ENCODE assay signal across 8 cellular contexts in the genomic region with DNA sequence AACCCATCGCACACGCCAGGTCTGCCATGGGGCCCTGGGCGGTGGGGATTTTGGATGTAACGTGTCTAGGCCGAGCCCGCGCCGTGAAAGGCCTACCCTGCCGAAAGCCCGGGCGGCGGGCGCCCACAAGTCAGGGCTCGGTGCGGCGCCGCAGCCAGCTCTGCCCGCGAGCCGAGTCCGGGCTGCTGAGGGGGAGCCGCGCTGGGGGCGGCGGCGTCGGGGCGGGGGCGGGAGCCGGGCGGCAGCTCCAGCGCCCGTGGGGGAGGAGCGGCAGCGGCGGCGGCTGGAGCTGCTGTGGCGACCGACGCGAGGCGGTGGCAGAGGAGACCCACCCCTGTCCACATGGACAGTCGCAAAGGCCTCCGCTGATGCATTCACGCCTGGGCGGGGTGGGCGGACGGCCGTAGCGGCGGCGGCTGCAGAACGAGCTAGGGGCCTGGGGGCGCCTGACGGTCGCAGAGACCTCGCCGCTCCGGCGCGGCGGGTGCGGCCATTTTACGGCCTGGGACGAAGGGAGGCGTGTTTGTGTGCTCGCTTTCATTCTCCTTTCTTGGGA. TPM values are rescaled to one million over a fixed set of nuclear protein-coding genes. Genes with fewer than 3 reads are reported as not detected.
A peak's percentile ranks its signal among the peaks of the same experiment; 100 is the strongest.
DNase-seq lines count a peak whose midpoint lies in the region; ATAC-seq and TF ChIP-seq lines count a peak whose summit lies in the region.

A gene with protein sequence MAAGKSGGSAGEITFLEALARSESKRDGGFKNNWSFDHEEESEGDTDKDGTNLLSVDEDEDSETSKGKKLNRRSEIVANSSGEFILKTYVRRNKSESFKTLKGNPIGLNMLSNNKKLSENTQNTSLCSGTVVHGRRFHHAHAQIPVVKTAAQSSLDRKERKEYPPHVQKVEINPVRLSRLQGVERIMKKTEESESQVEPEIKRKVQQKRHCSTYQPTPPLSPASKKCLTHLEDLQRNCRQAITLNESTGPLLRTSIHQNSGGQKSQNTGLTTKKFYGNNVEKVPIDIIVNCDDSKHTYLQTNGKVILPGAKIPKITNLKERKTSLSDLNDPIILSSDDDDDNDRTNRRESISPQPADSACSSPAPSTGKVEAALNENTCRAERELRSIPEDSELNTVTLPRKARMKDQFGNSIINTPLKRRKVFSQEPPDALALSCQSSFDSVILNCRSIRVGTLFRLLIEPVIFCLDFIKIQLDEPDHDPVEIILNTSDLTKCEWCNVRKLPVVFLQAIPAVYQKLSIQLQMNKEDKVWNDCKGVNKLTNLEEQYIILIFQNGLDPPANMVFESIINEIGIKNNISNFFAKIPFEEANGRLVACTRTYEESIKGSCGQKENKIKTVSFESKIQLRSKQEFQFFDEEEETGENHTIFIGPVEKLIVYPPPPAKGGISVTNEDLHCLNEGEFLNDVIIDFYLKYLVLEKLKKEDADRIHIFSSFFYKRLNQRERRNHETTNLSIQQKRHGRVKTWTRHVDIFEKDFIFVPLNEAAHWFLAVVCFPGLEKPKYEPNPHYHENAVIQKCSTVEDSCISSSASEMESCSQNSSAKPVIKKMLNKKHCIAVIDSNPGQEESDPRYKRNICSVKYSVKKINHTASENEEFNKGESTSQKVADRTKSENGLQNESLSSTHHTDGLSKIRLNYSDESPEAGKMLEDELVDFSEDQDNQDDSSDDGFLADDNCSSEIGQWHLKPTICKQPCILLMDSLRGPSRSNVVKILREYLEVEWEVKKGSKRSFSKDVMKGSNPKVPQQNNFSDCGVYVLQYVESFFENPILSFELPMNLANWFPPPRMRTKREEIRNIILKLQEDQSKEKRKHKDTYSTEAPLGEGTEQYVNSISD (plus strand): TSS at position 273 of the 556 bp plus-strand sequence. CDS start 645 bp downstream, outside the sequence.

- peaks cover 4% of the 10 kb centered on the region; the same call in 1 of the 2 replicates for H3K36me3 ChIP-seq in HUES6 (ENCODE audit: control insufficient read depth, insufficient read depth, low read length)

- H3K27ac Mint-ChIP-seq in activated T-helper 2 cell treated with anti-CD3 and anti-CD28 coated beads, Interferon-gamma antibody, Interleukin-2, Interleukin-4, amounts not matched to agents 10 μg/mL and 5 μg/mL and 100 μg/mL, durations not matched to agents 14 hours and 24 hours and 36 hours, result peak within 1 kb of the TSS; percentile 99
- peak within 1 kb of the TSS; percentile 89 to 96 for H3K27ac Mint-ChIP-seq in natural killer cell treated with Interleukin-12 subunit alpha and Interleukin-12 subunit beta and Interleukin-15 and Interleukin-18, amount 100 ng/mL, for 72 hours

- no peaks in the 10 kb centered on the region for H3K27me3 ChIP-seq in HUES6 (ENCODE audit: control insufficient read depth, insufficient read depth, low read length)

- intact Hi-C loops in activated T-helper 2 cell treated with anti-CD3 and anti-CD28 coated beads, Interferon-gamma antibody, Interleukin-2, Interleukin-4, amounts not matched to agents 10 μg/mL and 5 μg/mL and 100 μg/mL, durations not matched to agents 14 hours and 24 hours and 36 hours (cut with micrococcal nuclease), result loop anchor here (1.0 to 5.0 kb wide), 3 partner anchors 36 to 358 kb away; a partner anchor contains a TSS

- peak within 1 kb of the TSS; percentile 100 for H3K27ac ChIP-seq in HUES6 (ENCODE audit: low read depth, low read length)
- peak within 1 kb of the TSS; percentile 93 for H3K27ac ChIP-seq in RWPE1

- POLR2A ChIA-PET in RWPE1 (lab: Yijun Ruan, JAX; ENCODE audit: low non-redundant PET), result no interaction called here

- H3K36me3 Mint-ChIP-seq in activated T-helper 2 cell treated with anti-CD3 and anti-CD28 coated beads, Interferon-gamma antibody, Interleukin-2, Interleukin-4, amounts not matched to agents 10 μg/mL and 5 μg/mL and 100 μg/mL, durations not matched to agents 14 hours and 24 hours and 36 hours (ENCODE audit: low read depth), result peaks cover 23% of the 10 kb centered on the region
- peaks cover 5% of the 10 kb centered on the region for H3K36me3 Mint-ChIP-seq in natural killer cell treated with Interleukin-12 subunit alpha and Interleukin-12 subunit beta and Interleukin-15 and Interleukin-18, amount 100 ng/mL, for 72 hours

- DNase-seq in DMS153 treated with DMSO at 0.1 percent for 48 hours (lab: John Stamatoyannopoulos, UW; ENCODE audit: unreplicated experiment) (peak; percentile 75), RWPE1 (ENCODE audit: low spot score) (peak; percentile 59), fibroblast of peridontal ligament (ENCODE audit: extremely low read depth) (peak; percentile 66)
- DNase-seq in activated T-helper 2 cell treated with anti-CD3 and anti-CD28 coated beads, Interferon-gamma antibody, Interleukin-2, Interleukin-4, amounts not matched to agents 10 μg/mL and 5 μg/mL and 100 μg/mL, durations not matched to agents 14 hours and 24 hours and 36 hours (ENCODE audit: low spot score), result peak; percentile 68
- peak; percentile 84 for DNase-seq in natural killer cell treated with Interleukin-12 subunit alpha and Interleukin-12 subunit beta and Interleukin-15 and Interleukin-18, amount 100 ng/mL, for 72 hours (ENCODE audit: low spot score)
- DNase-seq in stimulated activated naive CD4-positive, alpha-beta T cell treated with Interleukin-2 at 50 U/mL for 16 hours (lab: John Stamatoyannopoulos, UW), result peak; percentile 74

- peak within 1 kb of the TSS; percentile 100 for H3K9ac ChIP-seq in HUES6 (ENCODE audit: low read length)

- peaks cover 38% of the 10 kb centered on the region for H3K4me1 Mint-ChIP-seq in activated T-helper 2 cell treated with anti-CD3 and anti-CD28 coated beads, Interferon-gamma antibody, Interleukin-2, Interleukin-4, amounts not matched to agents 10 μg/mL and 5 μg/mL and 100 μg/mL, durations not matched to agents 14 hours and 24 hours and 36 hours (ENCODE audit: low read depth)
- H3K4me1 Mint-ChIP-seq in natural killer cell treated with Interleukin-12 subunit alpha and Interleukin-12 subunit beta and Interleukin-15 and Interleukin-18, amount 100 ng/mL, for 72 hours (ENCODE audit: low read depth in 2 of 2), result peaks cover 32 to 58% of the 10 kb centered on the region in 2 donors

- no peaks in the 10 kb centered on the region for H3K9me3 ChIP-seq in HUES6 (ENCODE audit: control insufficient read depth, insufficient read depth, low read depth, low read length)

- CTCF ChIA-PET in RWPE1 (lab: Yijun Ruan, JAX), result no interaction called here

- H3K9me3 Mint-ChIP-seq in activated T-helper 2 cell treated with anti-CD3 and anti-CD28 coated beads, Interferon-gamma antibody, Interleukin-2, Interleukin-4, amounts not matched to agents 10 μg/mL and 5 μg/mL and 100 μg/mL, durations not matched to agents 14 hours and 24 hours and 36 hours, result no peaks in the 10 kb centered on the region
- no peaks in the 10 kb centered on the region for H3K9me3 Mint-ChIP-seq in natural killer cell treated with Interleukin-12 subunit alpha and Interleukin-12 subunit beta and Interleukin-15 and Interleukin-18, amount 100 ng/mL, for 72 hours

- ATAC-seq in GM21423 (IDR thresholded peaks at IDR 0.05; ENCODE audit: unreplicated experiment), result peak; percentile 68
- ATAC-seq in natural killer cell treated with Interleukin-12 subunit alpha and Interleukin-12 subunit beta and Interleukin-15 and Interleukin-18, amount 100 ng/mL, for 72 hours, result peak; percentile 89 to 93

- H3K4me3 ChIP-seq in HUES6 (ENCODE audit: low read depth, low read length), result peak within 1 kb of the TSS; percentile 99

- peaks cover 5% of the 10 kb centered on the region for H3K4me1 ChIP-seq in HUES6 (ENCODE audit: control insufficient read depth, insufficient read depth, low read length)

- peak within 1 kb of the TSS; percentile 99 for H3K4me3 Mint-ChIP-seq in activated T-helper 2 cell treated with anti-CD3 and anti-CD28 coated beads, Interferon-gamma antibody, Interleukin-2, Interleukin-4, amounts not matched to agents 10 μg/mL and 5 μg/mL and 100 μg/mL, durations not matched to agents 14 hours and 24 hours and 36 hours (ENCODE audit: low read depth)
- H3K4me3 Mint-ChIP-seq in natural killer cell treated with Interleukin-12 subunit alpha and Interleukin-12 subunit beta and Interleukin-15 and Interleukin-18, amount 100 ng/mL, for 72 hours, result peak within 1 kb of the TSS; percentile 96

- no peak for TF ChIP-seq CTCF in RWPE1 (conservative IDR thresholded peaks at IDR 0.05; ENCODE audit: low read depth)

- no peaks in the 10 kb centered on the region for H3K27me3 Mint-ChIP-seq in activated T-helper 2 cell treated with anti-CD3 and anti-CD28 coated beads, Interferon-gamma antibody, Interleukin-2, Interleukin-4, amounts not matched to agents 10 μg/mL and 5 μg/mL and 100 μg/mL, durations not matched to agents 14 hours and 24 hours and 36 hours (ENCODE audit: low read depth)
- no peaks in the 10 kb centered on the region for H3K27me3 Mint-ChIP-seq in natural killer cell treated with Interleukin-12 subunit alpha and Interleukin-12 subunit beta and Interleukin-15 and Interleukin-18, amount 100 ng/mL, for 72 hours

RNA-seq across cellular contexts. Expression of the gene that starts here (rescaled TPM):
- 73.8 and 81.7 TPM in 2 replicates for total RNA-seq in activated T-helper 2 cell treated with anti-CD3 and anti-CD28 coated beads, Interferon-gamma antibody, Interleukin-2, Interleukin-4, amounts not matched to agents 10 μg/mL and 5 μg/mL and 100 μg/mL, durations not matched to agents 14 hours and 24 hours and 36 hours
- 10 to 100 TPM; 64.8 to 99.7 TPM for total RNA-seq in natural killer cell treated with Interleukin-12 subunit alpha and Interleukin-12 subunit beta and Interleukin-15 and Interleukin-18, amount 100 ng/mL, for 72 hours

Comparison
In these comparisons a context has a peak if more than half of its experiments do, and no peak if none do; other contexts are left out.
1. Peak in every context shown above with its lines: DNase-seq, ATAC-seq, H3K4me3 ChIP-seq and H3K27ac ChIP-seq.